8 cellular contexts compared by ENCODE assay signal in genomic region chr3:53045784-53046170, GRCh38. TPM values are rescaled to one million over a fixed set of nuclear protein-coding genes. Genes with fewer than 3 reads are reported as not detected.
DNase-seq lines count a peak whose midpoint lies in the region; ATAC-seq lines count a peak whose summit lies in the region.

SFMBT1 (minus strand) TSS chr3:53046073; CDS start chr3:52969128, 76,945 bp downstream.

- H3K4me3 ChIP-seq in mononuclear cell (ENCODE audit: low read length): peak within 1 kb of the TSS; percentile 78

- DNase-seq in NCI-H748 (lab: John Stamatoyannopoulos, UW; ENCODE audit: unreplicated experiment): peak; percentile 74
- DNase-seq in NCI-H748 treated with DMSO at 0.1 percent for 48 hours (lab: John Stamatoyannopoulos, UW): no peak
- DNase-seq in NCI-H2227 treated with DMSO at 0.1 percent for 48 hours (lab: John Stamatoyannopoulos, UW): peak; percentile 45
- DNase-seq in activated CD8-positive, alpha-beta memory T cell treated with anti-CD3 and anti-CD28 coated beads, Interleukin-2, amount 50 U/mL, for 24 hours (ENCODE audit: extremely low read depth): peak; percentile 24
- DNase-seq in epidermal melanocyte (ENCODE audit: insufficient read length, low spot score): peak; percentile 96
- DNase-seq in stimulated activated CD8-positive, alpha-beta memory T cell treated with anti-CD3 and anti-CD28 coated beads, Interleukin-2, amount 100 ng/mL, for 48 hours (ENCODE audit: low read depth in 2 of 2): peak; percentile 45 to 59

- H3K27me3 ChIP-seq in mononuclear cell (ENCODE audit: insufficient read depth, low read length): peaks cover 13% of the 10 kb centered on the region

- peaks cover 17% of the 10 kb centered on the region for H3K4me1 ChIP-seq in mononuclear cell (ENCODE audit: insufficient read depth, low read length)

- ATAC-seq in HG02852 (IDR thresholded peaks at IDR 0.05; ENCODE audit: unreplicated experiment): peak; percentile 51

- H3K9me3 ChIP-seq in mononuclear cell (ENCODE audit: low read depth, low read length): no peaks in the 10 kb centered on the region

RNA-seq across cellular contexts. Expression of gene SFMBT1, which starts in this region (rescaled TPM):
- 34.1 TPM for total RNA-seq in mononuclear cell
